1 cellular context compared by ENCODE assay signal in genomic region chrX:13747836-13748235, GRCh38.
TF ChIP-seq lines count a peak whose summit lies in the region.

No MANE protein-coding gene starts in this region.

TF ChIP-seq in H1, 55 proteins besides CTCF, POLR2A, EP300 and RAD21:
- TF ChIP-seq MAFK (IDR thresholded peaks at IDR 0.05; ENCODE audit: low read depth, low read length) (no peak), ATF2 (IDR thresholded peaks at IDR 0.05; ENCODE audit: low read length) (no peak), USF2 (IDR thresholded peaks at IDR 0.05; ENCODE audit: low read length) (no peak), CEBPB (IDR thresholded peaks at IDR 0.05; ENCODE audit: low read depth, low read length) (no peak), SIN3A (conservative IDR thresholded peaks at IDR 0.05 in 1 of 2, IDR thresholded peaks at IDR 0.05 in 1 of 2; ENCODE audit: low read depth in 1 of 2, low read length in 2 of 2) (no peak), KDM4A (IDR thresholded peaks at IDR 0.05; ENCODE audit: low read depth, low read length, severe bottlenecking) (no peak), FOSL1 (IDR thresholded peaks at IDR 0.05; ENCODE audit: insufficient read depth, low read depth, low read length) (no peak), NANOG (IDR thresholded peaks at IDR 0.05; ENCODE audit: insufficient read depth, low read depth, low read length, poor library complexity, severe bottlenecking) (no peak), RBBP5 (IDR thresholded peaks at IDR 0.05; ENCODE audit: borderline replicate concordance, low read depth, low read length) (no peak), POLR2AphosphoS5 (IDR thresholded peaks at IDR 0.05; ENCODE audit: low read depth, low read length) (no peak), TCF12 (IDR thresholded peaks at IDR 0.05; ENCODE audit: low read depth, low read length) (no peak), SAP30 (IDR thresholded peaks at IDR 0.05; ENCODE audit: insufficient read depth, insufficient replicate concordance, low read length) (no peak), SIRT6 (IDR thresholded peaks at IDR 0.05; ENCODE audit: low read length) (no peak), GABPA (IDR thresholded peaks at IDR 0.05; ENCODE audit: borderline replicate concordance, insufficient read depth, low read length) (no peak)
- TF ChIP-seq, protein P1, sequence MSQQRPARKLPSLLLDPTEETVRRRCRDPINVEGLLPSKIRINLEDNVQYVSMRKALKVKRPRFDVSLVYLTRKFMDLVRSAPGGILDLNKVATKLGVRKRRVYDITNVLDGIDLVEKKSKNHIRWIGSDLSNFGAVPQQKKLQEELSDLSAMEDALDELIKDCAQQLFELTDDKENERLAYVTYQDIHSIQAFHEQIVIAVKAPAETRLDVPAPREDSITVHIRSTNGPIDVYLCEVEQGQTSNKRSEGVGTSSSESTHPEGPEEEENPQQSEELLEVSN (IDR thresholded peaks at IDR 0.05) = no peak
